In the genomic region with DNA sequence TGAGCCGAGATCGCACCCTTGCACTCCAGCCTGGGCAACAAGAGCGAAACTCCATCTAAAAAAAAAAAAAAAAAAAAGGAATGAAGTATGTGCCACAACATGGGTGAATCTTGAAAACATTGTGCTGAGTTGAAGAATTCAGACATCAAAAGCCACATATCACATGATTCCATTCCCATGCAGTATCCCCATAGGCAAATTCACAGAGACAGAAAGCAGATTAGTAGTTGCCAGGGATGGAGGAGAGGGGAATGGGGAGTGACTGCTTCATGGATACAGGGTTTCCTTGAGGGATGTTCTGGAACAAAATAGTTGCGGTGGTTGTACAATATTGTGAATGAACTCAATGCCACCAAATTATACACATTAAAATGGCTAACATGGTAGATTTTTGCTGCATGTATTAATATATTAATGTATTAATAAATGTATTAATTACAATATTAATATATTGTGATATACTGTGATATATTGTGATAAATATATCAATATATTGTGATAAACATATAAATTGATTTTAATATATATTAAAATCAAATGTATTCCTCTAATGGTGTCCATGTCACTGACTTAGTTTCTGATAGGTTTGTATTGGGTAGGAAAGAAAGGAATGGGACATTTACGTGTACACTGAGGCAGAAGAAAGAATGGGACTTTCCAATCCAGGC, we compare ENCODE assay signal across 13 cellular contexts. TPM values are rescaled to one million over a fixed set of nuclear protein-coding genes. Genes with fewer than 3 reads are reported as not detected.
DNase-seq lines count a peak whose midpoint lies in the region; ATAC-seq and TF ChIP-seq lines count a peak whose summit lies in the region.
"Had no signal": no experiment of that assay in that cellular context is flagged by ENCODE, and none has a peak within 500 bp of the region (broad histone marks: within the 10 kb centered on the region; RNA-seq: fewer than 3 reads in every experiment).

No MANE protein-coding gene starts in this region.

- H3K36me3 Mint-ChIP-seq in T-helper 2 cell treated with Interferon-gamma antibody and Interleukin-4, amounts not matched to agents 5 μg/mL and 100 μg/mL, for 36 hours (ENCODE audit: low read depth) = peaks cover 53% of the 10 kb centered on the region
- peaks cover 66% of the 10 kb centered on the region for H3K36me3 Mint-ChIP-seq in activated CD4-positive, alpha-beta memory T cell treated with anti-CD3 and anti-CD28 coated beads, Interleukin-2, amount 10 ng/mL, durations not matched to agents 7 days and 5 days (ENCODE audit: low read depth)
- peaks cover 6 to 8% of the 10 kb centered on the region in 2 donors for H3K36me3 Mint-ChIP-seq in naive B cell
- H3K36me3 Mint-ChIP-seq in natural killer cell = no peaks in the 10 kb centered on the region

- intact Hi-C loops in natural killer cell (cut with micrococcal nuclease) = no loop called here

- ATAC-seq in naive B cell (ENCODE audit: low read depth in 2 of 2) (no peak), natural killer cell (no peak)
- ATAC-seq: sciatic nerve had no signal

- H3K4me3 ChIP-seq in KMS-11 (IDR thresholded peaks at IDR 0.05; ENCODE audit: insufficient read depth, low read depth, low read length) = no peak overlapping the region

- no peak overlapping the region; the same call in 1 of the 2 replicates for H3K9ac ChIP-seq in KMS-11

- TF ChIP-seq CTCF in KMS-11 (conservative IDR thresholded peaks at IDR 0.05; ENCODE audit: low read depth, low read length) (no peak), natural killer cell (IDR thresholded peaks at IDR 0.05) (no peak)

- peak overlapping the region; percentile 95 for H3K27ac Mint-ChIP-seq in T-helper 2 cell treated with Interferon-gamma antibody and Interleukin-4, amounts not matched to agents 5 μg/mL and 100 μg/mL, for 36 hours
- peak overlapping the region; percentile 85 for H3K27ac Mint-ChIP-seq in activated CD4-positive, alpha-beta memory T cell treated with anti-CD3 and anti-CD28 coated beads, Interleukin-2, amount 10 ng/mL, durations not matched to agents 7 days and 5 days
- peak overlapping the region in 5 of 6 donors; percentile 91 to 95 (median 95) for H3K27ac Mint-ChIP-seq in naive B cell
- no peak overlapping the region for H3K27ac Mint-ChIP-seq in natural killer cell

- H3K36me3 ChIP-seq in KMS-11 (ENCODE audit: insufficient read depth) = no peaks in the 10 kb centered on the region

- peak overlapping the region; percentile 65; the same call in 1 of the 2 replicates for H3K27ac ChIP-seq in KMS-11

- no peaks in the 10 kb centered on the region for H3K27me3 ChIP-seq in KMS-11 (ENCODE audit: insufficient read depth, low read depth)

- no peaks in the 10 kb centered on the region; the same call in 1 of the 2 replicates for H3K79me2 ChIP-seq in KMS-11 (ENCODE audit: insufficient read depth, low read depth)

- CTCF ChIA-PET in activated CD4-positive, alpha-beta memory T cell treated with anti-CD3 and anti-CD28 coated beads, Interleukin-2, amount 10 ng/mL, durations not matched to agents 7 days and 5 days (lab: Charles Lee) = interaction anchor here (1.0 to 2.6 kb wide), 6 partner anchors 9 to 140 kb away, joined by 4 to 15 read pairs (median 8); a partner anchor contains a TSS

- no peaks in the 10 kb centered on the region for H3K9me3 Mint-ChIP-seq in T-helper 2 cell treated with Interferon-gamma antibody and Interleukin-4, amounts not matched to agents 5 μg/mL and 100 μg/mL, for 36 hours
- H3K9me3 Mint-ChIP-seq in activated CD4-positive, alpha-beta memory T cell treated with anti-CD3 and anti-CD28 coated beads, Interleukin-2, amount 10 ng/mL, durations not matched to agents 7 days and 5 days = no peaks in the 10 kb centered on the region
- H3K9me3 Mint-ChIP-seq in naive B cell = no peaks in the 10 kb centered on the region
- no peaks in the 10 kb centered on the region for H3K9me3 Mint-ChIP-seq in natural killer cell

- no peaks in the 10 kb centered on the region for H3K27me3 Mint-ChIP-seq in T-helper 2 cell treated with Interferon-gamma antibody and Interleukin-4, amounts not matched to agents 5 μg/mL and 100 μg/mL, for 36 hours (ENCODE audit: low read depth)
- H3K27me3 Mint-ChIP-seq in activated CD4-positive, alpha-beta memory T cell treated with anti-CD3 and anti-CD28 coated beads, Interleukin-2, amount 10 ng/mL, durations not matched to agents 7 days and 5 days = no peaks in the 10 kb centered on the region
- H3K27me3 Mint-ChIP-seq in naive B cell (no peaks in the 10 kb centered on the region), natural killer cell (ENCODE audit: low read depth in 2 of 2) (no peaks in the 10 kb centered on the region)

- POLR2A ChIA-PET in activated CD4-positive, alpha-beta memory T cell treated with anti-CD3 and anti-CD28 coated beads, Interleukin-2, amount 10 ng/mL, durations not matched to agents 7 days and 5 days (lab: Charles Lee) = interaction anchor here (1.3 to 19.8 kb wide), 15 partner anchors 8 to 154 kb away, joined by 3 to 489 read pairs (median 21); a partner anchor contains a TSS

- H3K4me1 ChIP-seq in KMS-11 (ENCODE audit: low read depth, poor library complexity, severe bottlenecking) = peaks cover 70% of the 10 kb centered on the region

- peak overlapping the region; percentile 50 for H3K4me2 ChIP-seq in KMS-11

- no peak for DNase-seq in T-helper 2 cell treated with Interferon-gamma antibody and Interleukin-4, amounts not matched to agents 5 μg/mL and 100 μg/mL, for 36 hours (ENCODE audit: low spot score)
- DNase-seq in T-helper 2 cell = no peak
- no peak for DNase-seq in activated CD4-positive, alpha-beta memory T cell treated with anti-CD3 and anti-CD28 coated beads, Interleukin-2, amount 10 ng/mL, durations not matched to agents 7 days and 5 days
- no peak for DNase-seq in naive B cell
- no peak for DNase-seq in natural killer cell
- no peak for DNase-seq in COLO829 (ENCODE audit: low spot score)
- no peak for DNase-seq in NCI-H526 (lab: John Stamatoyannopoulos, UW)
- DNase-seq: 8988T; activated gamma-delta T cell treated with Interleukin-2 at 50 U/mL for 16 hours; NCI-H1092; stimulated activated CD4-positive, alpha-beta T cell treated with anti-CD3 and anti-CD28 coated beads, Interleukin-4, amount 100 ng/mL, for 1 hour had no signal

- peak overlapping the region; percentile 67 for H3K4me3 Mint-ChIP-seq in T-helper 2 cell treated with Interferon-gamma antibody and Interleukin-4, amounts not matched to agents 5 μg/mL and 100 μg/mL, for 36 hours
- H3K4me3 Mint-ChIP-seq in activated CD4-positive, alpha-beta memory T cell treated with anti-CD3 and anti-CD28 coated beads, Interleukin-2, amount 10 ng/mL, durations not matched to agents 7 days and 5 days = peak overlapping the region; percentile 82
- H3K4me3 Mint-ChIP-seq in naive B cell (peak overlapping the region in 4 of 8 donors; percentile 17 to 64 (median 48)), natural killer cell (no peak overlapping the region)

- no peaks in the 10 kb centered on the region for H4K20me1 ChIP-seq in KMS-11 (ENCODE audit: insufficient read depth)

- peaks cover 60% of the 10 kb centered on the region for H3K4me1 Mint-ChIP-seq in T-helper 2 cell treated with Interferon-gamma antibody and Interleukin-4, amounts not matched to agents 5 μg/mL and 100 μg/mL, for 36 hours (ENCODE audit: low read depth)
- H3K4me1 Mint-ChIP-seq in activated CD4-positive, alpha-beta memory T cell treated with anti-CD3 and anti-CD28 coated beads, Interleukin-2, amount 10 ng/mL, durations not matched to agents 7 days and 5 days = peaks cover 48% of the 10 kb centered on the region
- H3K4me1 Mint-ChIP-seq in naive B cell (peaks cover 38 to 51% (median 43%) of the 10 kb centered on the region in 3 donors), natural killer cell (peaks cover 32% of the 10 kb centered on the region in 2 donors)

- 0 out of 2 replicates have a peak overlapping the region, but pooled peaks have one; percentile 2 for H2AFZ ChIP-seq in KMS-11 (ENCODE audit: low read depth)

RNA-seq across cellular contexts. Expression of a gene that starts 34.9 kb away (rescaled TPM):
- 100 to 1,000 TPM; 145 to 148 TPM for total RNA-seq in activated CD4-positive, alpha-beta memory T cell treated with anti-CD3 and anti-CD28 coated beads, Interleukin-2, amount 10 ng/mL, durations not matched to agents 7 days and 5 days
- polyA plus RNA-seq in naive B cell (ENCODE audit: low read depth in 6 of 6) = 10 to 100 TPM; 34.7 to 68.7 (median 38.0) TPM
- total RNA-seq in natural killer cell = 10 to 100 TPM; 47.1 to 72.6 (median 63.0) TPM

Comparison
In these comparisons a context has a peak if more than half of its experiments do, and no peak if none do; other contexts are left out.
1. H3K27ac Mint-ChIP-seq: peak in T-helper 2 cell treated with Interferon-gamma antibody and Interleukin-4, amounts not matched to agents 5 μg/mL and 100 μg/mL, for 36 hours (single experiment), activated CD4-positive, alpha-beta memory T cell treated with anti-CD3 and anti-CD28 coated beads, Interleukin-2, amount 10 ng/mL, durations not matched to agents 7 days and 5 days (single experiment) and naive B cell (5 of 6); none in natural killer cell (0 of 2).